ENCODE assay signal across 17 cellular contexts in genomic region chr13:73025212-73026012, GRCh38. TPM values are rescaled to one million over a fixed set of nuclear protein-coding genes. Genes with fewer than 3 reads are reported as not detected.
DNase-seq lines count a peak whose midpoint lies in the region; ATAC-seq and TF ChIP-seq lines count a peak whose summit lies in the region.
"Had no signal": no experiment of that assay in that cellular context is flagged by ENCODE, and none has a peak within 500 bp of the region (broad histone marks: within the 10 kb centered on the region; RNA-seq: fewer than 3 reads in every experiment).

No MANE protein-coding gene starts in this region.

- TF ChIP-seq CTCF in HEK293 (tag by site-specific recombination; IDR thresholded peaks at IDR 0.05) (no peak), body of pancreas (IDR thresholded peaks at IDR 0.05) (no peak), colonic mucosa (IDR thresholded peaks at IDR 0.05) (no peak)

- no peak overlapping the region for H4K8ac ChIP-seq in mesendoderm (ENCODE audit: low read depth, low read length)

- no peak overlapping the region for H2BK5ac ChIP-seq in mesendoderm (ENCODE audit: low read length)

- H3K79me1 ChIP-seq in mesendoderm (ENCODE audit: low read length) = no peaks in the 10 kb centered on the region

- H2BK15ac ChIP-seq in mesendoderm (replicated peaks; ENCODE audit: low read depth) = no peak overlapping the region

- no peak overlapping the region for H3K9ac ChIP-seq in mesendoderm (ENCODE audit: low read length)
- no peak overlapping the region for H3K9ac ChIP-seq in colonic mucosa (ENCODE audit: low read depth in 2 of 2, low read length in 2 of 2)
- no peak overlapping the region for H3K9ac ChIP-seq in Karpas-422 (ENCODE audit: low read length)

- H3K4me1 ChIP-seq in HEK293 (ENCODE audit: control insufficient read depth, insufficient read depth, low read length) = no peaks in the 10 kb centered on the region
- H3K4me1 ChIP-seq in body of pancreas = no peaks in the 10 kb centered on the region
- H3K4me1 ChIP-seq in mesendoderm (ENCODE audit: control insufficient read depth, low read depth, low read length) = no peaks in the 10 kb centered on the region
- H3K4me1 ChIP-seq in colonic mucosa = no peaks in the 10 kb centered on the region
- H3K4me1 ChIP-seq in Karpas-422 (ENCODE audit: low read length) = peaks cover 7% of the 10 kb centered on the region

- H3K56ac ChIP-seq in mesendoderm (ENCODE audit: low read length) = no peak overlapping the region

- H3K79me2 ChIP-seq in mesendoderm (ENCODE audit: control insufficient read depth, insufficient read depth, low read length) (no peaks in the 10 kb centered on the region), Karpas-422 (ENCODE audit: low read length) (no peaks in the 10 kb centered on the region)

- H3K23ac ChIP-seq in mesendoderm (ENCODE audit: low read length) = no peak overlapping the region

- POLR2A ChIA-PET in HEK293 (lab: Yijun Ruan, JAX) = no interaction called here

- no peak overlapping the region for H2BK120ac ChIP-seq in mesendoderm (ENCODE audit: low read depth, low read length)

- ATAC-seq in GM18511 (IDR thresholded peaks at IDR 0.05; ENCODE audit: unreplicated experiment) = peak; percentile 66
- ATAC-seq in body of pancreas = peak; percentile 86
- ATAC-seq: activated CD8-positive, alpha-beta memory T cell treated with anti-CD3 and anti-CD28 coated beads, Interleukin-2, amount 10 ng/mL, durations not matched to agents 7 days and 5 days; HCT116 had no signal

- no peak overlapping the region for H2AFZ ChIP-seq in Karpas-422 (ENCODE audit: low read length)

- no peak for DNase-seq in body of pancreas
- DNase-seq in mesendoderm = peak; percentile 69
- DNase-seq in dedifferentiated amniotic fluid mesenchymal stem cell (ENCODE audit: extremely low spot score) = no peak
- DNase-seq in midbrain (lab: John Stamatoyannopoulos, UW) = no peak
- DNase-seq in colonic mucosa = no peak
- DNase-seq in Karpas-422 = no peak
- DNase-seq: activated CD8-positive, alpha-beta memory T cell treated with anti-CD3 and anti-CD28 coated beads, Interleukin-2, amount 10 ng/mL, durations not matched to agents 7 days and 5 days; CD4-positive, alpha-beta T cell; heart right ventricle; left ventricle myocardium inferior; NCI-H146; NCI-H69 had no signal

- no peak overlapping the region for H3K4me2 ChIP-seq in mesendoderm (ENCODE audit: low read length)
- H3K4me2 ChIP-seq in Karpas-422 (ENCODE audit: low read depth, low read length, poor library complexity, severe bottlenecking) = no peak overlapping the region

- CTCF ChIA-PET in HEK293 (lab: Yijun Ruan, JAX) = no interaction called here

- H3K4ac ChIP-seq in mesendoderm (ENCODE audit: low read depth, low read length) = no peak overlapping the region

- TF ChIP-seq POLR2A in body of pancreas (IDR thresholded peaks at IDR 0.05) = no peak

- no peaks in the 10 kb centered on the region for H4K20me1 ChIP-seq in Karpas-422 (ENCODE audit: insufficient read depth, low read depth, low read length)

- intact Hi-C loops in body of pancreas (cut with DNase I) = no loop called here
- intact Hi-C loops in colonic mucosa (cut with DNase I) = no loop called here

- no peak overlapping the region for H3K27ac ChIP-seq in HEK293 (ENCODE audit: extremely low read depth, low read depth, low read length)
- H3K27ac ChIP-seq in body of pancreas = no peak overlapping the region
- no peak overlapping the region for H3K27ac ChIP-seq in mesendoderm (ENCODE audit: low read depth, low read length)
- no peak overlapping the region for H3K27ac ChIP-seq in colonic mucosa
- no peak overlapping the region for H3K27ac ChIP-seq in Karpas-422 (ENCODE audit: low read length)
- H3K27ac ChIP-seq: heart right ventricle, left ventricle myocardium inferior, skin epidermis had no signal

- H2AK5ac ChIP-seq in mesendoderm (ENCODE audit: low read length) = no peak overlapping the region

- no peaks in the 10 kb centered on the region for H3K9me2 ChIP-seq in Karpas-422 (replicated peaks; ENCODE audit: insufficient read depth, low read length)

- H3K27me3 ChIP-seq in body of pancreas = no peaks in the 10 kb centered on the region
- H3K27me3 ChIP-seq in mesendoderm (ENCODE audit: insufficient read depth, low read length, poor library complexity) = no peaks in the 10 kb centered on the region
- no peaks in the 10 kb centered on the region for H3K27me3 ChIP-seq in colonic mucosa
- H3K27me3 ChIP-seq in Karpas-422 (ENCODE audit: low read length) = no peaks in the 10 kb centered on the region
- H3K27me3 ChIP-seq: heart right ventricle had no signal

- H3K9me3 ChIP-seq in HEK293 (ENCODE audit: control insufficient read depth, insufficient read depth, low read depth, low read length) (no peaks in the 10 kb centered on the region), body of pancreas (no peaks in the 10 kb centered on the region), colonic mucosa (no peaks in the 10 kb centered on the region), Karpas-422 (ENCODE audit: low read length) (no peaks in the 10 kb centered on the region)
- H3K9me3 ChIP-seq: heart right ventricle, left ventricle myocardium inferior had no signal

- WGBS in body of pancreas, 2 donors = 41 to 46% methylated on average over 5 of the region's 5 CpGs
- WGBS in mesendoderm (ENCODE audit: extremely low coverage, insufficient coverage, low lambda C conversion rate) = no CpG with 5 or more reads among the region's 5 CpGs

- no peak overlapping the region for H4K5ac ChIP-seq in mesendoderm (ENCODE audit: low read length)

- H3K36me3 ChIP-seq in HEK293 (ENCODE audit: control insufficient read depth in 2 of 2, insufficient read depth in 1 of 2, low read length in 2 of 2) = no peaks in the 10 kb centered on the region
- H3K36me3 ChIP-seq in body of pancreas (replicated peaks in 1 of 2; ENCODE audit: insufficient read depth in 1 of 2, low read depth in 2 of 2) = no peaks in the 10 kb centered on the region
- no peaks in the 10 kb centered on the region for H3K36me3 ChIP-seq in mesendoderm (ENCODE audit: control insufficient read depth, insufficient read depth, low read length)
- H3K36me3 ChIP-seq in colonic mucosa = no peaks in the 10 kb centered on the region
- no peaks in the 10 kb centered on the region for H3K36me3 ChIP-seq in Karpas-422 (ENCODE audit: insufficient read depth, low read length)
- H3K36me3 ChIP-seq: left ventricle myocardium inferior had no signal

- no peak overlapping the region for H3K4me3 ChIP-seq in HEK293 (ENCODE audit: low read depth, low read length)
- H3K4me3 ChIP-seq in body of pancreas = no peak overlapping the region
- no peak overlapping the region for H3K4me3 ChIP-seq in mesendoderm (ENCODE audit: low read length)
- H3K4me3 ChIP-seq in colonic mucosa = no peak overlapping the region
- H3K4me3 ChIP-seq in Karpas-422 (ENCODE audit: low read length) = no peak overlapping the region
- H3K4me3 ChIP-seq: heart right ventricle, left ventricle myocardium inferior, skin epidermis had no signal

- H3K18ac ChIP-seq in mesendoderm (ENCODE audit: low read length) = no peak overlapping the region

TF ChIP-seq in HEK293, 187 proteins besides CTCF, POLR2A, EP300 and RAD21 (continues in another document):
- TF ChIP-seq ZNF335 (tag by site-specific recombination; conservative IDR thresholded peaks at IDR 0.05) (no peak), ZNF610 (tag by site-specific recombination; IDR thresholded peaks at IDR 0.05; ENCODE audit: borderline replicate concordance) (no peak), ZNF571 (tag by site-specific recombination; IDR thresholded peaks at IDR 0.05) (no peak), ZNF404 (tag by site-specific recombination; IDR thresholded peaks at IDR 0.05) (no peak), ZNF324 (tag by site-specific recombination; IDR thresholded peaks at IDR 0.05) (no peak), ZNF629 (tag by site-specific recombination; IDR thresholded peaks at IDR 0.05) (peak; percentile 61; the same call in 1 of the 2 replicates), SALL2 (tag by site-specific recombination; IDR thresholded peaks at IDR 0.05; ENCODE audit: borderline replicate concordance) (no peak), ZNF10 (tag by site-specific recombination; IDR thresholded peaks at IDR 0.05) (no peak), ZNF211 (tag by site-specific recombination; IDR thresholded peaks at IDR 0.05; ENCODE audit: low read depth) (no peak), GLI4 (tag by site-specific recombination; IDR thresholded peaks at IDR 0.05) (no peak)
- TF ChIP-seq, protein P1, sequence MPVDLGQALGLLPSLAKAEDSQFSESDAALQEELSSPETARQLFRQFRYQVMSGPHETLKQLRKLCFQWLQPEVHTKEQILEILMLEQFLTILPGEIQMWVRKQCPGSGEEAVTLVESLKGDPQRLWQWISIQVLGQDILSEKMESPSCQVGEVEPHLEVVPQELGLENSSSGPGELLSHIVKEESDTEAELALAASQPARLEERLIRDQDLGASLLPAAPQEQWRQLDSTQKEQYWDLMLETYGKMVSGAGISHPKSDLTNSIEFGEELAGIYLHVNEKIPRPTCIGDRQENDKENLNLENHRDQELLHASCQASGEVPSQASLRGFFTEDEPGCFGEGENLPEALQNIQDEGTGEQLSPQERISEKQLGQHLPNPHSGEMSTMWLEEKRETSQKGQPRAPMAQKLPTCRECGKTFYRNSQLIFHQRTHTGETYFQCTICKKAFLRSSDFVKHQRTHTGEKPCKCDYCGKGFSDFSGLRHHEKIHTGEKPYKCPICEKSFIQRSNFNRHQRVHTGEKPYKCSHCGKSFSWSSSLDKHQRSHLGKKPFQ (tag by site-specific recombination; IDR thresholded peaks at IDR 0.05) = no peak
- TF ChIP-seq, protein P2, sequence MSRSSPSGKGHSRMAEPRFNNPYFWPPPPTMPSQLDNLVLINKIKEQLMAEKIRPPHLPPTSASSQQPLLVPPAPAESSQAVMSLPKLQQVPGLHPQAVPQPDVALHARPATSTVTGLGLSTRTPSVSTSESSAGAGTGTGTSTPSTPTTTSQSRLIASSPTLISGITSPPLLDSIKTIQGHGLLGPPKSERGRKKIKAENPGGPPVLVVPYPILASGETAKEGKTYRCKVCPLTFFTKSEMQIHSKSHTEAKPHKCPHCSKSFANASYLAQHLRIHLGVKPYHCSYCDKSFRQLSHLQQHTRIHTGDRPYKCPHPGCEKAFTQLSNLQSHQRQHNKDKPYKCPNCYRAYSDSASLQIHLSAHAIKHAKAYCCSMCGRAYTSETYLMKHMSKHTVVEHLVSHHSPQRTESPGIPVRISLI (tag by site-specific recombination; IDR thresholded peaks at IDR 0.05) = peak; percentile 61; the same call in 1 of the 2 replicates

RNA-seq across cellular contexts. Expression of gene KLF5, which starts 33.4 kb away (rescaled TPM):
- total RNA-seq in body of pancreas (10 to 100 TPM in 1 of 2 donors, 1 to 10 TPM in 1; 6.6 to 17.9 TPM), colonic mucosa (100 to 1,000 TPM; 334 to 424 TPM)
- polyA plus RNA-seq in mesendoderm (2013, experiment 1 of 2) = 27.1 TPM
- polyA plus RNA-seq in mesendoderm (2013, experiment 2 of 2) = 30.3 TPM
- 1.9 and 2.3 TPM in 2 replicates for total RNA-seq in Karpas-422 (2014; rRNA removed; shearing (Covaris generic); ENCODE audit: low replicate concordance)
- polyA plus RNA-seq: IgD-negative memory B cell had no signal

Comparison
In these comparisons a context has a peak if more than half of its experiments do, and no peak if none do; other contexts are left out.
1. RNA of gene KLF5, which starts 33.4 kb away (total RNA-seq): 334 to 424 TPM in colonic mucosa; 6.6 to 17.9 TPM in body of pancreas and 1.9 to 2.3 TPM in Karpas-422; every median in the first group is over 10 times any median in the second.